In genomic region chr3:34504755-34505154, GRCh38 we compare ENCODE assay signal across 25 cellular contexts.
A peak's percentile ranks its signal among the peaks of the same experiment; 100 is the strongest.
DNase-seq lines count a peak whose midpoint lies in the region; ATAC-seq, FAIRE-seq and TF ChIP-seq lines count a peak whose summit lies in the region.
"Had no signal": no experiment of that assay in that cellular context is flagged by ENCODE, and none has a peak within 500 bp of the region (broad histone marks: within the 10 kb centered on the region; RNA-seq: fewer than 3 reads in every experiment).

No MANE protein-coding gene starts in this region.

- FAIRE-seq in K562 (lab: Jason Lieb, UNC) = no peak
- FAIRE-seq: RCC 7860 had no signal

- H3K4me2 ChIP-seq in K562 (ENCODE audit: insufficient read depth, low read length) = no peak overlapping the region
- peak overlapping the region; percentile 4 for H3K4me2 ChIP-seq in trophoblast cell (ENCODE audit: low read length)

- H2AFZ ChIP-seq in K562 (ENCODE audit: low read depth, low read length) = no peak overlapping the region
- H2AFZ ChIP-seq in trophoblast cell (ENCODE audit: insufficient read depth, low read length, poor library complexity) = no peak overlapping the region
- H2AFZ ChIP-seq: GM23248 had no signal

- no peak for TF ChIP-seq EP300 in K562 (IDR thresholded peaks at IDR 0.05; ENCODE audit: low read length)

- TF ChIP-seq POLR2A in K562 (conservative IDR thresholded peaks at IDR 0.05) = no peak

- no peak overlapping the region for H2AK5ac ChIP-seq in trophoblast cell (ENCODE audit: low read length)

- H4K12ac ChIP-seq in trophoblast cell (ENCODE audit: low read depth, low read length) = no peak overlapping the region

- no peak overlapping the region for H3K23ac ChIP-seq in trophoblast cell (ENCODE audit: low read length)

- in situ Hi-C loops in K562 (cut with MboI) = no loop called here
- in situ Hi-C loops in KBM-7 (cut with MboI; ENCODE audit: low pct_unique_long_range_greater_than_20kb, low sequenced_read_pairs) = no loop called here

- H3K9me3 ChIP-seq in K562 (replicated peaks; ENCODE audit: control insufficient read depth, insufficient read depth, low read depth, low read length) (peaks cover 3% of the 10 kb centered on the region; the same call in 1 of the 2 replicates), trophoblast cell (ENCODE audit: insufficient read depth, low read depth, low read length) (no peaks in the 10 kb centered on the region)
- H3K9me3 ChIP-seq: BE2C, SJSA1 had no signal

- H3K4me3 ChIP-seq in K562 = no peak overlapping the region
- H3K4me3 ChIP-seq in trophoblast cell (ENCODE audit: low read depth, low read length) = no peak overlapping the region
- H3K4me3 ChIP-seq: GM23248, SJSA1 had no signal

- H4K91ac ChIP-seq in trophoblast cell (ENCODE audit: low read depth, low read length) = no peak overlapping the region

- no peaks in the 10 kb centered on the region for H3K27me3 ChIP-seq in K562 (ENCODE audit: control insufficient read depth in 2 of 2, insufficient read depth in 2 of 2, low read length in 2 of 2)
- H3K27me3 ChIP-seq in trophoblast cell (ENCODE audit: insufficient read depth, low read length) = no peaks in the 10 kb centered on the region
- H3K27me3 ChIP-seq: BE2C, SJSA1 had no signal

- no peaks in the 10 kb centered on the region for H3K9me1 ChIP-seq in K562 (ENCODE audit: control insufficient read depth, insufficient read depth, low read length)

- no peak overlapping the region for H3K4ac ChIP-seq in trophoblast cell (ENCODE audit: low read depth, low read length)

- no peak overlapping the region for H2BK120ac ChIP-seq in trophoblast cell (ENCODE audit: insufficient read depth, low read length, poor library complexity)

- DNase-seq in DMS53 (lab: John Stamatoyannopoulos, UW) (peak; percentile 8), DMS53 treated with DMSO at 0.1 percent for 48 hours (lab: John Stamatoyannopoulos, UW; ENCODE audit: unreplicated experiment) (no peak), K562 (ENCODE audit: extremely low read depth in 1 of 4, low spot score in 3 of 4) (no peak), kidney glomerular epithelial cell (lab: John Stamatoyannopoulos, UW) (peak; percentile 11), trophoblast cell (no peak), NCI-H510A (lab: John Stamatoyannopoulos, UW) (no peak), KBM-7 (no peak), RPMI8226 (no peak)
- DNase-seq: BE2C; Calu3; CD8-positive, alpha-beta memory T cell; GM23248; H9; HFFc6; IMR-90; NCI-H1092 treated with DMSO at 0.1 percent for 48 hours; NCI-H1436; NCI-H187; NCI-H2171 treated with DMSO at 0.1 percent for 48 hours; NCI-H524 treated with DMSO at 0.1 percent for 48 hours; NCI-H774; SW 1271 had no signal

- no peaks in the 10 kb centered on the region for H3K4me1 ChIP-seq in K562 (replicated peaks in 1 of 2; ENCODE audit: control insufficient read depth in 2 of 2, insufficient read depth in 2 of 2, low read length in 2 of 2)
- no peaks in the 10 kb centered on the region for H3K4me1 ChIP-seq in trophoblast cell (ENCODE audit: control insufficient read depth in 1 of 2, insufficient read depth in 2 of 2, low read length in 2 of 2)
- H3K4me1 ChIP-seq: BE2C, SJSA1 had no signal

- intact Hi-C loops in K562 (cut with micrococcal nuclease) = no loop called here

- no peak for ATAC-seq in K562

- no TSS peak for BruUV-seq in K562 (replicated peaks; lab: Mats Ljungman, UMichigan)

- TF ChIP-seq RAD21 in K562 (CRISPR knock-in tag; conservative IDR thresholded peaks at IDR 0.05 in 1 of 2, IDR thresholded peaks at IDR 0.05 in 1 of 2) = no peak

- H3K79me1 ChIP-seq in trophoblast cell (ENCODE audit: low read length) = no peaks in the 10 kb centered on the region

- WGBS in K562 (ENCODE audit: insufficient coverage, low coverage, missing lambda C conversion rate) = 0% methylated on average over 4 of the region's 4 CpGs
- no CpG with 5 or more reads among the region's 4 CpGs for WGBS in trophoblast cell (ENCODE audit: extremely low coverage, insufficient coverage, insufficient read length)

- H4K8ac ChIP-seq in trophoblast cell (ENCODE audit: low read depth, low read length) = no peak overlapping the region

- CTCF ChIA-PET in K562 (lab: Yijun Ruan, JAX; ENCODE audit: low intra/inter-chr PET ratio) = no interaction called here

- no peaks in the 10 kb centered on the region for H3K36me3 ChIP-seq in K562 (ENCODE audit: control insufficient read depth, insufficient read depth, low read length)
- no peaks in the 10 kb centered on the region for H3K36me3 ChIP-seq in trophoblast cell (ENCODE audit: control insufficient read depth in 1 of 2, insufficient read depth in 2 of 2, low read length in 2 of 2)
- H3K36me3 ChIP-seq: BE2C, SJSA1 had no signal

- POLR2A ChIA-PET in K562 (lab: Yijun Ruan, JAX) = no interaction called here

- H3K9ac ChIP-seq in K562 (ENCODE audit: insufficient read depth in 1 of 2, low read depth in 2 of 2, low read length in 2 of 2) (no peak overlapping the region), trophoblast cell (ENCODE audit: low read length) (no peak overlapping the region)
- H3K9ac ChIP-seq: GM23248 had no signal

- no peak for TF ChIP-seq CTCF in K562 (IDR thresholded peaks at IDR 0.05 in 2 of 3, conservative IDR thresholded peaks at IDR 0.05 in 1 of 3; ENCODE audit: insufficient read depth in 2 of 3, low read depth in 1 of 3, low read length in 3 of 3)

- H4K20me1 ChIP-seq in K562 (replicated peaks; ENCODE audit: control insufficient read depth, insufficient read depth, low read length) = no peaks in the 10 kb centered on the region

- no peak overlapping the region for H2BK5ac ChIP-seq in trophoblast cell (ENCODE audit: low read depth, low read length, poor library complexity)

- H3K79me2 ChIP-seq in K562 (ENCODE audit: control insufficient read depth, insufficient read depth, low read length) (no peaks in the 10 kb centered on the region), trophoblast cell (ENCODE audit: control insufficient read depth, insufficient read depth, low read length, poor library complexity) (no peaks in the 10 kb centered on the region)

- no peak overlapping the region for H3K18ac ChIP-seq in trophoblast cell (ENCODE audit: low read length)

- H2BK12ac ChIP-seq in trophoblast cell (ENCODE audit: low read length) = no peak overlapping the region

- H3K14ac ChIP-seq in trophoblast cell (ENCODE audit: low read length) = no peak overlapping the region

- H3K27ac ChIP-seq in K562 (ENCODE audit: extremely low read depth, low read depth, low read length) = no peak overlapping the region
- no peak overlapping the region for H3K27ac ChIP-seq in trophoblast cell (ENCODE audit: low read depth, low read length)
- H3K27ac ChIP-seq: 22Rv1, GM23248, SJSA1 had no signal

TF ChIP-seq in K562, 482 proteins besides CTCF, POLR2A, EP300 and RAD21:
- TF ChIP-seq, protein P1, sequence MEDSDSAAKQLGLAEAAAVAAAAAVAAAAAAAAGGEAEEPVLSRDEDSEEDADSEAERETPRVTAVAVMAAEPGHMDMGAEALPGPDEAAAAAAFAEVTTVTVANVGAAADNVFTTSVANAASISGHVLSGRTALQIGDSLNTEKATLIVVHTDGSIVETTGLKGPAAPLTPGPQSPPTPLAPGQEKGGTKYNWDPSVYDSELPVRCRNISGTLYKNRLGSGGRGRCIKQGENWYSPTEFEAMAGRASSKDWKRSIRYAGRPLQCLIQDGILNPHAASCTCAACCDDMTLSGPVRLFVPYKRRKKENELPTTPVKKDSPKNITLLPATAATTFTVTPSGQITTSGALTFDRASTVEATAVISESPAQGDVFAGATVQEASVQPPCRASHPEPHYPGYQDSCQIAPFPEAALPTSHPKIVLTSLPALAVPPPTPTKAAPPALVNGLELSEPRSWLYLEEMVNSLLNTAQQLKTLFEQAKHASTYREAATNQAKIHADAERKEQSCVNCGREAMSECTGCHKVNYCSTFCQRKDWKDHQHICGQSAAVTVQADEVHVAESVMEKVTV (CRISPR knock-in tag; IDR thresholded peaks at IDR 0.05) = no peak
- TF ChIP-seq, protein P2, sequence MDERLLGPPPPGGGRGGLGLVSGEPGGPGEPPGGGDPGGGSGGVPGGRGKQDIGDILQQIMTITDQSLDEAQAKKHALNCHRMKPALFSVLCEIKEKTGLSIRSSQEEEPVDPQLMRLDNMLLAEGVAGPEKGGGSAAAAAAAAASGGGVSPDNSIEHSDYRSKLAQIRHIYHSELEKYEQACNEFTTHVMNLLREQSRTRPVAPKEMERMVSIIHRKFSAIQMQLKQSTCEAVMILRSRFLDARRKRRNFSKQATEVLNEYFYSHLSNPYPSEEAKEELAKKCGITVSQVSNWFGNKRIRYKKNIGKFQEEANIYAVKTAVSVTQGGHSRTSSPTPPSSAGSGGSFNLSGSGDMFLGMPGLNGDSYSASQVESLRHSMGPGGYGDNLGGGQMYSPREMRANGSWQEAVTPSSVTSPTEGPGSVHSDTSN (CRISPR knock-in tag; IDR thresholded peaks at IDR 0.05; ENCODE audit: low read depth) = no peak
- TF ChIP-seq, protein P2 (tag; conservative IDR thresholded peaks at IDR 0.05; ENCODE audit: low read depth) = peak; percentile 67

Comparison
In these comparisons a context has a peak if more than half of its experiments do, and no peak if none do; other contexts are left out.
1. DNase-seq: peak in DMS53 (single experiment) and kidney glomerular epithelial cell (single experiment); none in DMS53 treated with DMSO at 0.1 percent for 48 hours (single experiment), K562 (0 of 4), trophoblast cell (0 of 2), NCI-H510A (single experiment), KBM-7 (single experiment) and RPMI8226 (single experiment).